12 cellular contexts compared by ENCODE assay signal in the genomic region with DNA sequence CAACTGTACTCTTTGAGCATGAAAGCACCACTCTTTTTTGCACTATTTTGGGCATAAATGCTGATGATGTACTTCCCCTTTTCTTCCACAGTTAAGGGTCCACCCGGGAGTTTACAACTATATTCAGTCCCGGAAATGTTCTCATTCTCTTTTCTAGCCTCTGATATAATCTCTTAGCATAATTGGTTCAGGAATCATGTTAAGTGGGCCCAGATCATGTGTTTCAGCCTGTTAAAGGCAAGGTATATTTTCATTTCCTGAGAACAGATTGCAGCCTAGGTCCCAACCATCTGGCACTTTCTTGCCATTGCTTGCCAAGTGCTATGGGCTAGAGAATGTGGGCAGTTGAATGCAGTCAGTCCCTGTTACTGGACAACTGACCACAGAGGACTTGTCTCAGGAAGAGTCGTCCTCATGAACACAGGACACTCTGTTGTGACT.
DNase-seq lines count a peak whose midpoint lies in the region; ATAC-seq and TF ChIP-seq lines count a peak whose summit lies in the region.
"Had no signal": no experiment of that assay in that cellular context is flagged by ENCODE, and none has a peak within 500 bp of the region (broad histone marks: within the 10 kb centered on the region; RNA-seq: fewer than 3 reads in every experiment).

No MANE protein-coding gene starts in this region.

- H3K9me3 ChIP-seq in HAP-1, result peaks cover 10% of the 10 kb centered on the region

- H3K27ac Mint-ChIP-seq in memory B cell (peak overlapping the region; percentile 93), mesothelial cell of epicardium (no peak overlapping the region)

- H3K27me3 ChIP-seq in HAP-1 (ENCODE audit: low read depth), result no peaks in the 10 kb centered on the region

- H3K4me3 Mint-ChIP-seq in memory B cell (peak overlapping the region; percentile 37), mesothelial cell of epicardium (no peak overlapping the region)
- H3K4me3 Mint-ChIP-seq: neural crest cell had no signal

- H3K4me1 Mint-ChIP-seq in memory B cell, result peaks cover 23% of the 10 kb centered on the region
- H3K4me1 Mint-ChIP-seq in mesothelial cell of epicardium, result peaks cover 7% of the 10 kb centered on the region
- H3K4me1 Mint-ChIP-seq: neural crest cell had no signal

- H3K36me3 ChIP-seq in HAP-1 (replicated peaks), result no peaks in the 10 kb centered on the region

- no peak for TF ChIP-seq CTCF in GM12864 (IDR thresholded peaks at IDR 0.05; ENCODE audit: low read depth, low read length, missing control alignments)
- no peak for TF ChIP-seq CTCF in mesothelial cell of epicardium (IDR thresholded peaks at IDR 0.05; ENCODE audit: unreplicated experiment)

- DNase-seq in GM12864 (ENCODE audit: low read depth) (peak; percentile 31), NOMO-1 treated with dmso at 0.1 percent for 144 hours (lab: John Stamatoyannopoulos, UW; ENCODE audit: unreplicated experiment) (peak; percentile 49), memory B cell (ENCODE audit: low spot score in 2 of 2) (peak in 1 of 2 donors; percentile 23), SHP77 treated with DMSO at 0.1 percent for 48 hours (lab: John Stamatoyannopoulos, UW) (no peak), HAP-1 (ENCODE audit: low spot score in 2 of 2) (no peak), mesothelial cell of epicardium (ENCODE audit: low spot score in 2 of 2, unreplicated experiment in 2 of 2) (no peak)
- DNase-seq: cortex of kidney; stimulated activated CD8-positive, alpha-beta memory T cell treated with anti-CD3 and anti-CD28 coated beads, Interleukin-4, amount 100 ng/mL, for 48 hours had no signal

- no peak overlapping the region for H3K4me3 ChIP-seq in GM12864 (ENCODE audit: low read depth, low read length)
- H3K4me3 ChIP-seq in HAP-1, result no peak overlapping the region
- H3K4me3 ChIP-seq: K562 had no signal

- H3K36me3 Mint-ChIP-seq in memory B cell, result peaks cover 13% of the 10 kb centered on the region
- peaks cover 17% of the 10 kb centered on the region for H3K36me3 Mint-ChIP-seq in mesothelial cell of epicardium

- no peaks in the 10 kb centered on the region for H3K4me1 ChIP-seq in HAP-1

- H3K9me3 Mint-ChIP-seq in memory B cell (peaks cover 7% of the 10 kb centered on the region), mesothelial cell of epicardium (peaks cover 33% of the 10 kb centered on the region)

- peak; percentile 56 for ATAC-seq in HG02885 (IDR thresholded peaks at IDR 0.05; ENCODE audit: poor library complexity, unreplicated experiment)
- peak; percentile 95 for ATAC-seq in memory B cell (ENCODE audit: low read depth)
- ATAC-seq in GM21723 (IDR thresholded peaks at IDR 0.05; ENCODE audit: unreplicated experiment), result no peak
- ATAC-seq: K562 had no signal

- H3K27me3 Mint-ChIP-seq in memory B cell (no peaks in the 10 kb centered on the region), mesothelial cell of epicardium (ENCODE audit: low read depth) (no peaks in the 10 kb centered on the region)

- in situ Hi-C loops in HAP-1 (cut with MboI; ENCODE audit: low sequenced_read_pairs), result no loop called here

Comparison
In these comparisons a context has a peak if more than half of its experiments do, and no peak if none do; other contexts are left out.
1. DNase-seq: peak in GM12864 (single experiment) and NOMO-1 treated with dmso at 0.1 percent for 144 hours (single experiment); none in SHP77 treated with DMSO at 0.1 percent for 48 hours (single experiment), HAP-1 (0 of 2) and mesothelial cell of epicardium (0 of 2).